ENCODE assay signal across 8 cellular contexts in the genomic region with DNA sequence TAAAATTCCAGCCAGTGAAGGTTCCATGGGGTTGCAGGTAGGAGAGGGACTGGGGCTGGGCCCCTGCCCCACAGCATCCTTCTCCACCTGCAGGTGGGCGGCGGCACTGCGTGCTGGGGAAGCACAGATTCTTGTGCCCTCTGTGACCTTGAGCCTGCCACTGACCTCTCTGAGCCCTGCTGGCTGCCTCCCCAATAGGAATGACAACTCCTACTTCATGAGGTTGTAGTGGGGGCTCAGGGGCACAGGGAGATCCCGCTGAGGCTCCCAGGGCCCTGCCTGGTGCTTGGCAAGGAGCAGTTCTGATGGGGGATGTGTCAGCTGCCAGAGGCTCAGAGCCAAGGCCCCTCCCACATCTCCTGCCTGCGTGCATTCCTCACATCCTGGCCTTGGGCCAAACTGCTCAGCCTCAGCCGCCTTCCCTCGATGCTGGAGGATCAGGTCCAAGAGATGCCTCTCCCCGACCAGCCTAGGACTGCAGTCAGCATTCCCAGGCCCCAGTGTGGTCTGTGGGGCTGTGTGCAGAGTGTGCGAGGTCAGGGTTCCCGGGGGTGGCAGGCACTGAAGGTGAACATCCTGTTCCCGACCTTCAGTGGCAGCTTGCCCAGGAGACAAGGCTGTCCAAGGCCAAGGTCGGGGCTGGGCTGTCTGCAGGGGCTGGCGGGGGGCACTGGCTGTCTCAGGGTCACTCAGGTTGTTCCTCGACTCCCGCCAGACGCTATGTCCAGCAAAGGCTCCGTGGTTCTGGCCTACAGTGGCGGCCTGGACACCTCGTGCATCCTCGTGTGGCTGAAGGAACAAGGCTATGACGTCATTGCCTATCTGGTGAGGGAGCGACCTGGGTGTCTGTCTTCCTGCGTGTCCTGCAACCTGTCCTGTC. TPM values are rescaled to one million over a fixed set of nuclear protein-coding genes. Genes with fewer than 3 reads are reported as not detected.
DNase-seq lines count a peak whose midpoint lies in the region; ATAC-seq and TF ChIP-seq lines count a peak whose summit lies in the region.

No MANE protein-coding gene starts in this region.

- ATAC-seq in HG02981 (IDR thresholded peaks at IDR 0.05; ENCODE audit: unreplicated experiment), result no peak

- TF ChIP-seq POLR2A in suprapubic skin (IDR thresholded peaks at IDR 0.05), result no peak

- peak; percentile 79 for TF ChIP-seq CTCF in kidney epithelial cell (IDR thresholded peaks at IDR 0.05; ENCODE audit: insufficient read depth, low read length, poor library complexity, severe bottlenecking)
- peak; percentile 16 to 57 for TF ChIP-seq CTCF in suprapubic skin (IDR thresholded peaks at IDR 0.05)

- H3K36me3 ChIP-seq in BLaER1 (peaks cover 12% of the 10 kb centered on the region; the same call in 1 of the 2 replicates), kidney epithelial cell (ENCODE audit: control insufficient read depth, insufficient read depth, low read length) (no peaks in the 10 kb centered on the region), suprapubic skin (no peaks in the 10 kb centered on the region)

- H3K4me2 ChIP-seq in BLaER1, result peak overlapping the region; percentile 41

- DNase-seq in HK-2 (ENCODE audit: unreplicated experiment), result peak; percentile 90
- DNase-seq in NCI-H69 (lab: John Stamatoyannopoulos, UW), result peak; percentile 95
- DNase-seq in T47D (ENCODE audit: low read depth in 1 of 2, low spot score in 1 of 2), result peak; percentile 87 to 90
- peak; percentile 85 for DNase-seq in kidney epithelial cell (ENCODE audit: low read depth)
- DNase-seq in suprapubic skin (ENCODE audit: low spot score in 2 of 2), result peak in 1 of 2 donors; percentile 83
- no peak for DNase-seq in stimulated activated naive CD4-positive, alpha-beta T cell (lab: John Stamatoyannopoulos, UW)

- H3K4me3 ChIP-seq in BLaER1 (no peak overlapping the region), kidney epithelial cell (ENCODE audit: low read depth, low read length) (no peak overlapping the region), suprapubic skin (no peak overlapping the region)

- H3K9me3 ChIP-seq in BLaER1 (no peaks in the 10 kb centered on the region), suprapubic skin (no peaks in the 10 kb centered on the region)

- H4K20me1 ChIP-seq in BLaER1, result peaks cover 31% of the 10 kb centered on the region; the same call in 1 of the 2 replicates

- H3K9ac ChIP-seq in BLaER1, result no peak overlapping the region

- no peak for TF ChIP-seq EP300 in suprapubic skin (IDR thresholded peaks at IDR 0.05)

- H3K27ac ChIP-seq in BLaER1, result no peak overlapping the region
- H3K27ac ChIP-seq in suprapubic skin, result peak overlapping the region; percentile 48

- in situ Hi-C loops in T47D (cut with HindIII; ENCODE audit: low pct_unique_long_range_greater_than_20kb, low sequenced_read_pairs), result no loop called here

- no peaks in the 10 kb centered on the region for H3K27me3 ChIP-seq in BLaER1
- H3K27me3 ChIP-seq in kidney epithelial cell (ENCODE audit: control insufficient read depth, insufficient read depth, low read length), result peaks cover 4% of the 10 kb centered on the region
- H3K27me3 ChIP-seq in suprapubic skin, result no peaks in the 10 kb centered on the region

- peaks cover 56% of the 10 kb centered on the region for H3K4me1 ChIP-seq in BLaER1
- H3K4me1 ChIP-seq in suprapubic skin, result peaks cover 47% of the 10 kb centered on the region

- WGBS in suprapubic skin, result 70% methylated on average over 4 of the region's 23 CpGs

RNA-seq across cellular contexts. Expression of a gene that starts 7.0 kb away (rescaled TPM):
- total RNA-seq in kidney epithelial cell (45.6 and 50.8 TPM in 2 replicates), suprapubic skin (100 to 1,000 TPM; 107 to 225 (median 163) TPM)

Comparison
In these comparisons a context has a peak if more than half of its experiments do, and no peak if none do; other contexts are left out.
1. DNase-seq: peak in HK-2 (single experiment), NCI-H69 (single experiment), T47D (2 of 2) and kidney epithelial cell (single experiment); none in stimulated activated naive CD4-positive, alpha-beta T cell (0 of 6).